11 cellular contexts compared by ENCODE assay signal in genomic region chr2:11389551-11390528, GRCh38. TPM values are rescaled to one million over a fixed set of nuclear protein-coding genes. Genes with fewer than 3 reads are reported as not detected.
A peak's percentile ranks its signal among the peaks of the same experiment; 100 is the strongest.
DNase-seq lines count a peak whose midpoint lies in the region; ATAC-seq and TF ChIP-seq lines count a peak whose summit lies in the region.
"Had no signal": no experiment of that assay in that cellular context is flagged by ENCODE, and none has a peak within 500 bp of the region (broad histone marks: within the 10 kb centered on the region; RNA-seq: fewer than 3 reads in every experiment).

No MANE protein-coding gene starts in this region.

- no peaks in the 10 kb centered on the region for H3K27me3 ChIP-seq in hepatocyte

- H3K4me3 ChIP-seq in astrocyte of the spinal cord (ENCODE audit: low read depth, low read length): no peak overlapping the region
- H3K4me3 ChIP-seq in hepatocyte: no peak overlapping the region
- H3K4me3 ChIP-seq in skeletal muscle cell (ENCODE audit: low read depth, low read length): no peak overlapping the region
- H3K4me3 ChIP-seq: HAP-1 had no signal

- no peaks in the 10 kb centered on the region for H3K9me2 ChIP-seq in hepatocyte (replicated peaks; ENCODE audit: insufficient read depth)

- TF ChIP-seq CTCF in astrocyte of the spinal cord (IDR thresholded peaks at IDR 0.05; ENCODE audit: low read depth, low read length) (no peak), hepatocyte (IDR thresholded peaks at IDR 0.05; ENCODE audit: poor library complexity) (no peak)

- 60% methylated on average over 20 of the region's 20 CpGs for WGBS in hepatocyte (ENCODE audit: low lambda C conversion rate, missing lambda C conversion rate)

- no peak overlapping the region for H2AFZ ChIP-seq in hepatocyte

- no peaks in the 10 kb centered on the region for H3K79me2 ChIP-seq in hepatocyte

- no peaks in the 10 kb centered on the region for H4K20me1 ChIP-seq in hepatocyte (ENCODE audit: insufficient read depth, poor library complexity, severe bottlenecking)

- peak overlapping the region; percentile 43 for H3K4me2 ChIP-seq in hepatocyte

- DNase-seq in HS-27A (ENCODE audit: low read depth) (peak; percentile 82), astrocyte of the spinal cord (ENCODE audit: low read depth, low spot score) (peak; percentile 87), hepatocyte (ENCODE audit: low spot score) (peak; percentile 75), skeletal muscle cell (ENCODE audit: low read depth) (peak; percentile 74), NCI-H2171 (lab: John Stamatoyannopoulos, UW) (no peak), NCI-H1105 treated with DMSO at 0.1 percent for 48 hours (lab: John Stamatoyannopoulos, UW) (no peak)
- DNase-seq: activated CD8-positive, alpha-beta memory T cell treated with anti-CD3 and anti-CD28 coated beads, Interleukin-2, amount 50 U/mL, for 4 hours; stimulated activated naive CD4-positive, alpha-beta T cell treated with Interleukin-2 at 50 U/mL for 16 hours had no signal

- H3K4me1 ChIP-seq in hepatocyte (ENCODE audit: insufficient read depth): peaks cover 50% of the 10 kb centered on the region

- H3K9me3 ChIP-seq in hepatocyte (ENCODE audit: low read depth): no peaks in the 10 kb centered on the region
- H3K9me3 ChIP-seq: HAP-1 had no signal

- ATAC-seq in HG03520 (IDR thresholded peaks at IDR 0.05; ENCODE audit: unreplicated experiment) (no peak), GM21381 (IDR thresholded peaks at IDR 0.05; ENCODE audit: unreplicated experiment) (no peak)

- peak overlapping the region; percentile 38 for H3K27ac ChIP-seq in hepatocyte

- in situ Hi-C loops in astrocyte of the spinal cord (cut with HindIII; ENCODE audit: low sequenced_read_pairs): no loop called here

- no peaks in the 10 kb centered on the region for H3K36me3 ChIP-seq in hepatocyte (replicated peaks; ENCODE audit: insufficient read depth, low read depth)
- H3K36me3 ChIP-seq: HAP-1 had no signal

RNA-seq across cellular contexts. Expression of gene ROCK2, which starts 45.4 kb away (rescaled TPM):
- total RNA-seq in hepatocyte: 52.8 and 59.6 TPM in 2 replicates
- 30.7 and 34.5 TPM in 2 replicates for polyA plus RNA-seq in hepatocyte

Comparison
In these comparisons a context has a peak if more than half of its experiments do, and no peak if none do; other contexts are left out.
1. DNase-seq: peak in HS-27A (single experiment), astrocyte of the spinal cord (single experiment), hepatocyte (single experiment) and skeletal muscle cell (single experiment); none in NCI-H2171 (single experiment) and NCI-H1105 treated with DMSO at 0.1 percent for 48 hours (single experiment).